Comparison of ENCODE assay signal across 21 cellular contexts in the genomic region with DNA sequence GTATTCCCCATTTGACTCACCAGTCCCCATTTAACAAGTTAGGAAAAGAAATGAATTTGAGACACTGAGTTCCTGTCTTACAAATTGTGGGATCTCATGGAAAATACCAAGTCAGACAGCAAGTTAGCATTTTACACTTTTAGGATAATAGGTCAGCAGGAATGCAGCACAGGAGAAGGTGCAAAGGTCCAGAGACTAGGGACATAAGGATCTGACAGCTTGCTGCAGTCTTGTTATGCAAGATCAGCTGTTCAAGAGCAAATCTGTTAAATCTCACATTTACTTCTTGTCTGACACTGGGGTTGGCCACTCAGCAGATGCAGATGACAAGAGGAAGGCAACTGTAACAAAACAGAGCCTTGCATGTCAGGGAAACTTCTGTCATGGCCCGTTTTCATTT.
DNase-seq lines count a peak whose midpoint lies in the region; ATAC-seq, FAIRE-seq and TF ChIP-seq lines count a peak whose summit lies in the region.
"Had no signal": no experiment of that assay in that cellular context is flagged by ENCODE, and none has a peak within 500 bp of the region (broad histone marks: within the 10 kb centered on the region; RNA-seq: fewer than 3 reads in every experiment).

No MANE protein-coding gene starts in this region.

- H2BK15ac ChIP-seq in mesendoderm (replicated peaks; ENCODE audit: low read depth): peak overlapping the region; percentile 7

- no peak overlapping the region for H3K4me2 ChIP-seq in mesendoderm (ENCODE audit: low read length)

- H4K5ac ChIP-seq in mesendoderm (ENCODE audit: low read length): no peak overlapping the region

- peak; percentile 23 for ATAC-seq in gastroesophageal sphincter

- no peak overlapping the region for H3K9ac ChIP-seq in mesendoderm (ENCODE audit: low read length)

- no peaks in the 10 kb centered on the region for H3K79me1 ChIP-seq in mesendoderm (ENCODE audit: low read length)

- no peak overlapping the region for H3K23ac ChIP-seq in mesendoderm (ENCODE audit: low read length)

- H3K9me3 ChIP-seq in gastroesophageal sphincter (no peaks in the 10 kb centered on the region), Peyer's patch (no peaks in the 10 kb centered on the region), small intestine (ENCODE audit: control insufficient read depth, low read depth) (no peaks in the 10 kb centered on the region)
- H3K9me3 ChIP-seq: BE2C had no signal

- no peak overlapping the region for H3K27ac Mint-ChIP-seq in chondrocyte (ENCODE audit: unreplicated experiment)
- H3K27ac Mint-ChIP-seq: CD4-positive, alpha-beta memory T cell; HFFc6 had no signal

- no peaks in the 10 kb centered on the region for H3K79me2 ChIP-seq in mesendoderm (ENCODE audit: control insufficient read depth, insufficient read depth, low read length)

- H3K18ac ChIP-seq in mesendoderm (ENCODE audit: low read length): no peak overlapping the region

- H2BK120ac ChIP-seq in mesendoderm (ENCODE audit: low read depth, low read length): no peak overlapping the region

- H3K36me3 Mint-ChIP-seq in chondrocyte (ENCODE audit: low read depth): no peaks in the 10 kb centered on the region
- H3K36me3 Mint-ChIP-seq: CD4-positive, alpha-beta memory T cell had no signal

- H3K27ac ChIP-seq in gastroesophageal sphincter: no peak overlapping the region
- no peak overlapping the region for H3K27ac ChIP-seq in mesendoderm (ENCODE audit: low read depth, low read length)
- peak overlapping the region in 1 of 4 donors; percentile 41 for H3K27ac ChIP-seq in Peyer's patch
- no peak overlapping the region for H3K27ac ChIP-seq in small intestine (ENCODE audit: low read depth in 1 of 2, low read length in 1 of 2)
- H3K27ac ChIP-seq: RWPE1 had no signal

- no peak for TF ChIP-seq EP300 in gastroesophageal sphincter (IDR thresholded peaks at IDR 0.05)

- H3K4ac ChIP-seq in mesendoderm (ENCODE audit: low read depth, low read length): no peak overlapping the region

- H3K4me1 ChIP-seq in gastroesophageal sphincter: peaks cover 0 to 16% (median 0%) of the 10 kb centered on the region in 3 donors
- H3K4me1 ChIP-seq in mesendoderm (ENCODE audit: control insufficient read depth, low read depth, low read length): no peaks in the 10 kb centered on the region
- no peaks in the 10 kb centered on the region for H3K4me1 ChIP-seq in Peyer's patch
- H3K4me1 ChIP-seq in small intestine (ENCODE audit: control insufficient read depth in 2 of 2, insufficient read depth in 1 of 2, low read depth in 1 of 2, low read length in 1 of 2): no peaks in the 10 kb centered on the region

- H2BK5ac ChIP-seq in mesendoderm (ENCODE audit: low read length): no peak overlapping the region

- WGBS in gastroesophageal sphincter (ENCODE audit: low coverage in 1 of 2), 2 donors: 0% methylated on average over 1 of the region's 1 CpG; no CpG with 5 or more reads in 1 of the 2 donors
- no CpG with 5 or more reads among the region's 1 CpG for WGBS in mesendoderm (ENCODE audit: extremely low coverage, insufficient coverage, low lambda C conversion rate)
- WGBS in small intestine, 3 donors: 33 to 54% (median 50%) methylated on average over 1 of the region's 1 CpG

- H3K4me3 ChIP-seq in gastroesophageal sphincter (no peak overlapping the region), mesendoderm (ENCODE audit: low read length) (no peak overlapping the region), Peyer's patch (no peak overlapping the region), small intestine (ENCODE audit: low read depth in 1 of 2, low read length in 2 of 2) (no peak overlapping the region)

- H3K56ac ChIP-seq in mesendoderm (ENCODE audit: low read length): no peak overlapping the region

- FAIRE-seq in GM12892 (lab: Jason Lieb, UNC) (no peak), small intestine (lab: Jason Lieb, UNC) (no peak)
- FAIRE-seq: G401.6, H54 had no signal

- no peaks in the 10 kb centered on the region for H3K9me3 Mint-ChIP-seq in chondrocyte (ENCODE audit: low read depth)
- H3K9me3 Mint-ChIP-seq: HFFc6 had no signal

- no peaks in the 10 kb centered on the region for H3K27me3 ChIP-seq in gastroesophageal sphincter
- no peaks in the 10 kb centered on the region for H3K27me3 ChIP-seq in mesendoderm (ENCODE audit: insufficient read depth, low read length, poor library complexity)
- H3K27me3 ChIP-seq in Peyer's patch: no peaks in the 10 kb centered on the region
- no peaks in the 10 kb centered on the region for H3K27me3 ChIP-seq in small intestine (ENCODE audit: control insufficient read depth in 2 of 2, insufficient read depth in 2 of 2, low read length in 2 of 2)
- H3K27me3 ChIP-seq: BE2C had no signal

- no peak overlapping the region for H2AK5ac ChIP-seq in mesendoderm (ENCODE audit: low read length)

- DNase-seq in DMS 273 (lab: John Stamatoyannopoulos, UW; ENCODE audit: unreplicated experiment): peak; percentile 53
- no peak for DNase-seq in DMS 273 treated with DMSO at 0.1 percent for 48 hours (lab: John Stamatoyannopoulos, UW)
- DNase-seq in mesendoderm: no peak
- no peak for DNase-seq in Peyer's patch
- DNase-seq in GM12892 (ENCODE audit: insufficient read length): no peak
- no peak for DNase-seq in chondrocyte (ENCODE audit: low spot score)
- no peak for DNase-seq in small intestine
- DNase-seq: 8988T; BE2C; Calu3; CD4-positive, alpha-beta memory T cell; MM.1S; NCI-H1694 treated with DMSO at 0.1 percent for 48 hours; NCI-H2107; NCI-H2227 treated with DMSO at 0.1 percent for 48 hours; OCI-M1 had no signal

- no peak overlapping the region for H4K8ac ChIP-seq in mesendoderm (ENCODE audit: low read depth, low read length)

- H3K36me3 ChIP-seq in gastroesophageal sphincter (no peaks in the 10 kb centered on the region), mesendoderm (ENCODE audit: control insufficient read depth, insufficient read depth, low read length) (no peaks in the 10 kb centered on the region), Peyer's patch (no peaks in the 10 kb centered on the region), small intestine (ENCODE audit: control insufficient read depth in 2 of 2, insufficient read depth in 2 of 2, low read length in 2 of 2) (no peaks in the 10 kb centered on the region)
- H3K36me3 ChIP-seq: BE2C had no signal

- H3K27me3 Mint-ChIP-seq in chondrocyte (ENCODE audit: low read depth): no peaks in the 10 kb centered on the region

- peaks cover 17% of the 10 kb centered on the region for H3K4me1 Mint-ChIP-seq in chondrocyte (ENCODE audit: low read depth)

- TF ChIP-seq POLR2A in gastroesophageal sphincter (IDR thresholded peaks at IDR 0.05) (no peak), Peyer's patch (IDR thresholded peaks at IDR 0.05) (no peak), GM12892 (IDR thresholded peaks at IDR 0.05; ENCODE audit: low read depth, low read length) (no peak)

- H3K4me3 Mint-ChIP-seq in chondrocyte (ENCODE audit: unreplicated experiment): no peak overlapping the region
- H3K4me3 Mint-ChIP-seq: CD4-positive, alpha-beta memory T cell; HFFc6 had no signal

- TF ChIP-seq CTCF in gastroesophageal sphincter (IDR thresholded peaks at IDR 0.05) (no peak), Peyer's patch (IDR thresholded peaks at IDR 0.05) (no peak), chondrocyte (IDR thresholded peaks at IDR 0.05) (no peak)
